8 cellular contexts compared by ENCODE assay signal in genomic region chr1:235415008-235415904, GRCh38. TPM values are rescaled to one million over a fixed set of nuclear protein-coding genes. Genes with fewer than 3 reads are reported as not detected.
DNase-seq lines count a peak whose midpoint lies in the region; ATAC-seq and TF ChIP-seq lines count a peak whose summit lies in the region.

No MANE protein-coding gene starts in this region.

- peak; percentile 64 for DNase-seq in A673 (ENCODE audit: low spot score)
- peak; percentile 68 for DNase-seq in HPDE6-E6E7 (ENCODE audit: extremely low spot score)
- DNase-seq in activated T-cell treated with anti-CD3 and anti-CD28 coated beads for 24 hours (ENCODE audit: low read depth) = peak; percentile 32
- no peak for DNase-seq in esophagus muscularis mucosa (ENCODE audit: extremely low spot score)
- DNase-seq in natural killer cell treated with Interleukin-12 subunit alpha and Interleukin-12 subunit beta and Interleukin-15 and Interleukin-18, amount 100 ng/mL, for 72 hours (ENCODE audit: low spot score) = peak; percentile 75
- DNase-seq in stimulated activated naive CD8-positive, alpha-beta T cell treated with anti-CD3 and anti-CD28 coated beads, Interleukin-15, amount 100 ng/mL, for 72 hours = peak; percentile 43 to 66

- no peak overlapping the region for H3K27ac ChIP-seq in A673 (ENCODE audit: low read depth, low read length, poor library complexity, severe bottlenecking)
- no peak overlapping the region for H3K27ac ChIP-seq in OCI-LY3 (ENCODE audit: low read length)
- H3K27ac ChIP-seq in esophagus muscularis mucosa (replicated peaks in 1 of 4) = no peak overlapping the region

- H3K9ac ChIP-seq in OCI-LY3 (ENCODE audit: low read length) = no peak overlapping the region

- POLR2A ChIA-PET in A673 (lab: Charles Lee; ENCODE audit: low non-redundant PET) = no interaction called here

- no TSS peak for BruUV-seq in A673 (replicated peaks; lab: Mats Ljungman, UMichigan)

- H3K27me3 ChIP-seq in A673 (replicated peaks; ENCODE audit: insufficient read depth, low read depth, low read length, poor library complexity) = no peaks in the 10 kb centered on the region
- H3K27me3 ChIP-seq in OCI-LY3 (ENCODE audit: low read depth, low read length) = no peaks in the 10 kb centered on the region
- no peaks in the 10 kb centered on the region for H3K27me3 ChIP-seq in esophagus muscularis mucosa

- peak; percentile 62 for ATAC-seq in GM18519 (IDR thresholded peaks at IDR 0.05; ENCODE audit: low FRiP score, unreplicated experiment)
- peak; percentile 65 to 68 for ATAC-seq in natural killer cell treated with Interleukin-12 subunit alpha and Interleukin-12 subunit beta and Interleukin-15 and Interleukin-18, amount 100 ng/mL, for 72 hours
- ATAC-seq in stimulated activated naive CD8-positive, alpha-beta T cell treated with anti-CD3 and anti-CD28 coated beads, Interleukin-15, amount 100 ng/mL, for 72 hours = peak; percentile 85

- H3K9me3 ChIP-seq in A673 (ENCODE audit: low read depth, low read length, poor library complexity, severe bottlenecking) = no peaks in the 10 kb centered on the region
- no peaks in the 10 kb centered on the region for H3K9me3 ChIP-seq in OCI-LY3 (ENCODE audit: insufficient read depth, low read length)
- no peaks in the 10 kb centered on the region for H3K9me3 ChIP-seq in esophagus muscularis mucosa

- no peaks in the 10 kb centered on the region for H3K27me3 Mint-ChIP-seq in natural killer cell treated with Interleukin-12 subunit alpha and Interleukin-12 subunit beta and Interleukin-15 and Interleukin-18, amount 100 ng/mL, for 72 hours
- no peaks in the 10 kb centered on the region for H3K27me3 Mint-ChIP-seq in stimulated activated naive CD8-positive, alpha-beta T cell treated with anti-CD3 and anti-CD28 coated beads, Interleukin-15, amount 100 ng/mL, for 72 hours

- no peaks in the 10 kb centered on the region for H3K36me3 Mint-ChIP-seq in natural killer cell treated with Interleukin-12 subunit alpha and Interleukin-12 subunit beta and Interleukin-15 and Interleukin-18, amount 100 ng/mL, for 72 hours

- TF ChIP-seq CTCF in A673 (conservative IDR thresholded peaks at IDR 0.05; ENCODE audit: low read depth, low read length) = peak; percentile 58
- peak; percentile 83 for TF ChIP-seq CTCF in OCI-LY3 (IDR thresholded peaks at IDR 0.05; ENCODE audit: low read depth, low read length)
- peak; percentile 60 to 71 (median 64) for TF ChIP-seq CTCF in esophagus muscularis mucosa (IDR thresholded peaks at IDR 0.05)

- WGBS in esophagus muscularis mucosa = 78% methylated on average over 7 of the region's 7 CpGs

- CTCF ChIA-PET in A673 (lab: Charles Lee) = interaction anchor here (0.5 to 0.8 kb wide), 2 partner anchors 154 to 162 kb away, joined by 3 to 8 read pairs; no protein-coding TSS in a partner anchor

- intact Hi-C loops in A673 (cut with micrococcal nuclease; ENCODE audit: unreplicated experiment) (loop anchor here (5.0 to 10.0 kb wide), 2 partner anchors 313 to 1300 kb away; no protein-coding TSS in a partner anchor), esophagus muscularis mucosa (cut with DNase I) (loop anchor here (5.0 kb wide), 2 partner anchors 88 to 308 kb away; partner anchors contain the start of genes ARID4B and GGPS1)

- H4K20me1 ChIP-seq in OCI-LY3 (ENCODE audit: insufficient read depth, low read length) = no peaks in the 10 kb centered on the region

- peaks cover 0 to 2% of the 10 kb centered on the region in 2 donors for H3K4me1 Mint-ChIP-seq in natural killer cell treated with Interleukin-12 subunit alpha and Interleukin-12 subunit beta and Interleukin-15 and Interleukin-18, amount 100 ng/mL, for 72 hours (ENCODE audit: low read depth in 2 of 2)
- peaks cover 10% of the 10 kb centered on the region for H3K4me1 Mint-ChIP-seq in stimulated activated naive CD8-positive, alpha-beta T cell treated with anti-CD3 and anti-CD28 coated beads, Interleukin-15, amount 100 ng/mL, for 72 hours

- no peak for TF ChIP-seq EP300 in esophagus muscularis mucosa (IDR thresholded peaks at IDR 0.05)

- H3K36me3 ChIP-seq in A673 (ENCODE audit: insufficient read depth, low read length, poor library complexity, severe bottlenecking) = no peaks in the 10 kb centered on the region
- peaks cover 6% of the 10 kb centered on the region for H3K36me3 ChIP-seq in OCI-LY3 (replicated peaks; ENCODE audit: low read depth, low read length)
- peaks cover 0 to 10% (median 3%) of the 10 kb centered on the region in 4 donors for H3K36me3 ChIP-seq in esophagus muscularis mucosa

- H2AFZ ChIP-seq in OCI-LY3 (ENCODE audit: low read depth, low read length) = no peak overlapping the region

- no peaks in the 10 kb centered on the region for H3K79me2 ChIP-seq in OCI-LY3 (ENCODE audit: low read length)

- H3K27ac Mint-ChIP-seq in natural killer cell treated with Interleukin-12 subunit alpha and Interleukin-12 subunit beta and Interleukin-15 and Interleukin-18, amount 100 ng/mL, for 72 hours = no peak overlapping the region
- no peak overlapping the region for H3K27ac Mint-ChIP-seq in stimulated activated naive CD8-positive, alpha-beta T cell treated with anti-CD3 and anti-CD28 coated beads, Interleukin-15, amount 100 ng/mL, for 72 hours

- H3K9me3 Mint-ChIP-seq in natural killer cell treated with Interleukin-12 subunit alpha and Interleukin-12 subunit beta and Interleukin-15 and Interleukin-18, amount 100 ng/mL, for 72 hours = no peaks in the 10 kb centered on the region
- H3K9me3 Mint-ChIP-seq in stimulated activated naive CD8-positive, alpha-beta T cell treated with anti-CD3 and anti-CD28 coated beads, Interleukin-15, amount 100 ng/mL, for 72 hours = no peaks in the 10 kb centered on the region

- H3K4me3 ChIP-seq in A673 (ENCODE audit: low read depth, low read length, poor library complexity, severe bottlenecking) (no peak overlapping the region), OCI-LY3 (ENCODE audit: low read length) (no peak overlapping the region), esophagus muscularis mucosa (no peak overlapping the region)

- no peaks in the 10 kb centered on the region for H3K4me1 ChIP-seq in A673 (ENCODE audit: insufficient read depth, low read length, poor library complexity, severe bottlenecking)
- H3K4me1 ChIP-seq in OCI-LY3 (ENCODE audit: low read length) = no peaks in the 10 kb centered on the region
- H3K4me1 ChIP-seq in esophagus muscularis mucosa = peaks cover 3 to 10% (median 6%) of the 10 kb centered on the region in 4 donors

- H3K4me2 ChIP-seq in OCI-LY3 (ENCODE audit: low read length) = no peak overlapping the region

- no peak for TF ChIP-seq POLR2A in esophagus muscularis mucosa (IDR thresholded peaks at IDR 0.05; ENCODE audit: low read depth)

- no peak overlapping the region for H3K4me3 Mint-ChIP-seq in natural killer cell treated with Interleukin-12 subunit alpha and Interleukin-12 subunit beta and Interleukin-15 and Interleukin-18, amount 100 ng/mL, for 72 hours
- no peak overlapping the region for H3K4me3 Mint-ChIP-seq in stimulated activated naive CD8-positive, alpha-beta T cell treated with anti-CD3 and anti-CD28 coated beads, Interleukin-15, amount 100 ng/mL, for 72 hours

RNA-seq across cellular contexts. Expression of gene TBCE, which starts 48.0 kb away (rescaled TPM):
- total RNA-seq in A673 (2021) = 22.1 and 26.3 TPM in 2 replicates
- total RNA-seq in esophagus muscularis mucosa = 10 to 100 TPM; 10.6 to 21.6 (median 15.3) TPM
- 10 to 100 TPM; 34.0 to 40.9 TPM for total RNA-seq in natural killer cell treated with Interleukin-12 subunit alpha and Interleukin-12 subunit beta and Interleukin-15 and Interleukin-18, amount 100 ng/mL, for 72 hours
